ENCODE assay signal across 8 cellular contexts in the genomic region with DNA sequence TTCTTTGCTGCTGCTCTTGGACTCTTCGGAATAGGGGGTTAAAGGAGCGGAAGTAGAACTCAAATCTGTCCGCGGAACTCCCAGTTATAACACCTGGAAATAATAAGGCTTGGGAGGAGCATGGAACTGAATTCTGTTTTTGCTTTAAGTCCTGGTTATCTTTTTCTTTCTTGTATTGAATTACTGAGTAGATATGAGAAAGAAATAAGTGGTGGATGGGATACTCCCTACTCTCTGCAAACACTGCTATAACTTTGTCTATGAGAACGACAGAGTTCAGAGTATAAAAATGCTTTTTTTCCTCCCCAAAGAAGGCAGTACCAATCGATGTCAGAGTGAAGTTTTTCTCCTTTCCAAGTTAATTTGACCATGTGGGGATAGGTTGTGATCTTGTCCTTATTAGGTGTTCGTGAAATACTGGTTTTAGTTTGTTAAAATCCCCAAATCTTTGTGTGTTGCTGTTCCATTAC. TPM values are rescaled to one million over a fixed set of nuclear protein-coding genes. Genes with fewer than 3 reads are reported as not detected.
DNase-seq lines count a peak whose midpoint lies in the region.

No MANE protein-coding gene starts in this region.

- intact Hi-C loops in activated T-helper 1 cell treated with anti-CD3 and anti-CD28 coated beads, Interleukin-12 subunit alpha, Interleukin-12 subunit beta, Interleukin-2, Interleukin-4 antibody, amounts not matched to agents 30 ng/mL and 10 ng/mL and 1 ng/mL, durations not matched to agents 14 hours and 24 hours and 36 hours (cut with micrococcal nuclease): loop anchor here (5.0 kb wide), 1 partner anchor 42 kb away; no protein-coding TSS in a partner anchor

- peak overlapping the region; percentile 98 for H3K27ac Mint-ChIP-seq in activated T-helper 1 cell treated with anti-CD3 and anti-CD28 coated beads, Interleukin-12 subunit alpha, Interleukin-12 subunit beta, Interleukin-2, Interleukin-4 antibody, amounts not matched to agents 30 ng/mL and 10 ng/mL and 1 ng/mL, durations not matched to agents 14 hours and 24 hours and 36 hours

- H3K4me3 Mint-ChIP-seq in activated T-helper 1 cell treated with anti-CD3 and anti-CD28 coated beads, Interleukin-12 subunit alpha, Interleukin-12 subunit beta, Interleukin-2, Interleukin-4 antibody, amounts not matched to agents 30 ng/mL and 10 ng/mL and 1 ng/mL, durations not matched to agents 14 hours and 24 hours and 36 hours: peak overlapping the region; percentile 99

- peaks cover 4% of the 10 kb centered on the region for H3K9me3 Mint-ChIP-seq in activated T-helper 1 cell treated with anti-CD3 and anti-CD28 coated beads, Interleukin-12 subunit alpha, Interleukin-12 subunit beta, Interleukin-2, Interleukin-4 antibody, amounts not matched to agents 30 ng/mL and 10 ng/mL and 1 ng/mL, durations not matched to agents 14 hours and 24 hours and 36 hours

- H3K36me3 Mint-ChIP-seq in activated T-helper 1 cell treated with anti-CD3 and anti-CD28 coated beads, Interleukin-12 subunit alpha, Interleukin-12 subunit beta, Interleukin-2, Interleukin-4 antibody, amounts not matched to agents 30 ng/mL and 10 ng/mL and 1 ng/mL, durations not matched to agents 14 hours and 24 hours and 36 hours (ENCODE audit: low read depth): peaks cover 6% of the 10 kb centered on the region

- DNase-seq in EH (ENCODE audit: low read depth) (peak; percentile 51), LHCN-M2 (ENCODE audit: low read depth) (peak; percentile 61), globus pallidus (ENCODE audit: low spot score) (peak; percentile 24), renal cortical epithelial cell (ENCODE audit: low read depth) (peak; percentile 47), T-helper 9 cell (no peak), hepatic stellate cell (ENCODE audit: low spot score) (no peak)
- DNase-seq in activated T-helper 1 cell treated with anti-CD3 and anti-CD28 coated beads, Interleukin-12 subunit alpha, Interleukin-12 subunit beta, Interleukin-2, Interleukin-4 antibody, amounts not matched to agents 30 ng/mL and 10 ng/mL and 1 ng/mL, durations not matched to agents 14 hours and 24 hours and 36 hours (ENCODE audit: low spot score): no peak
- DNase-seq in activated effector memory CD4-positive, alpha-beta T cell treated with Interleukin-2 at 50 U/mL for 16 hours: no peak

- H3K27me3 Mint-ChIP-seq in activated T-helper 1 cell treated with anti-CD3 and anti-CD28 coated beads, Interleukin-12 subunit alpha, Interleukin-12 subunit beta, Interleukin-2, Interleukin-4 antibody, amounts not matched to agents 30 ng/mL and 10 ng/mL and 1 ng/mL, durations not matched to agents 14 hours and 24 hours and 36 hours (ENCODE audit: insufficient read depth): no peaks in the 10 kb centered on the region

- peaks cover 79% of the 10 kb centered on the region for H3K4me1 Mint-ChIP-seq in activated T-helper 1 cell treated with anti-CD3 and anti-CD28 coated beads, Interleukin-12 subunit alpha, Interleukin-12 subunit beta, Interleukin-2, Interleukin-4 antibody, amounts not matched to agents 30 ng/mL and 10 ng/mL and 1 ng/mL, durations not matched to agents 14 hours and 24 hours and 36 hours (ENCODE audit: low read depth)

RNA-seq across cellular contexts. Expression of a gene that starts 1.2 kb away (rescaled TPM):
- 13.5 and 21.1 TPM in 2 replicates for total RNA-seq in LHCN-M2 (2014; rRNA removed)
- polyA plus RNA-seq in LHCN-M2 (2012): 5.8 TPM
- 20.9 and 22.3 TPM in 2 replicates for total RNA-seq in activated T-helper 1 cell treated with anti-CD3 and anti-CD28 coated beads, Interleukin-12 subunit alpha, Interleukin-12 subunit beta, Interleukin-2, Interleukin-4 antibody, amounts not matched to agents 30 ng/mL and 10 ng/mL and 1 ng/mL, durations not matched to agents 14 hours and 24 hours and 36 hours
- total RNA-seq in renal cortical epithelial cell: 20.5 and 46.2 TPM in 2 replicates

Comparison
In these comparisons a context has a peak if more than half of its experiments do, and no peak if none do; other contexts are left out.
1. DNase-seq: peak in EH (single experiment), LHCN-M2 (single experiment), globus pallidus (single experiment) and renal cortical epithelial cell (single experiment); none in activated T-helper 1 cell treated with anti-CD3 and anti-CD28 coated beads, Interleukin-12 subunit alpha, Interleukin-12 subunit beta, Interleukin-2, Interleukin-4 antibody, amounts not matched to agents 30 ng/mL and 10 ng/mL and 1 ng/mL, durations not matched to agents 14 hours and 24 hours and 36 hours (single experiment), T-helper 9 cell (single experiment), activated effector memory CD4-positive, alpha-beta T cell treated with Interleukin-2 at 50 U/mL for 16 hours (single experiment) and hepatic stellate cell (single experiment).